33 cellular contexts compared by ENCODE assay signal in genomic region chr6:170605860-170606259, GRCh38. TPM values are rescaled to one million over a fixed set of nuclear protein-coding genes. Genes with fewer than 3 reads are reported as not detected.
DNase-seq lines count a peak whose midpoint lies in the region; ATAC-seq, FAIRE-seq and TF ChIP-seq lines count a peak whose summit lies in the region.
"Had no signal": no experiment of that assay in that cellular context is flagged by ENCODE, and none has a peak within 500 bp of the region (broad histone marks: within the 10 kb centered on the region; RNA-seq: fewer than 3 reads in every experiment).

No MANE protein-coding gene starts in this region.

- FAIRE-seq in K562 (lab: Jason Lieb, UNC), result peak; percentile 73
- FAIRE-seq: A204.1, A549, D721Med had no signal

- H3K4me1 ChIP-seq in K562 (replicated peaks in 1 of 2; ENCODE audit: control insufficient read depth in 2 of 2, insufficient read depth in 2 of 2, low read length in 2 of 2), result peaks cover 10 to 11% of the 10 kb centered on the region in 2 experiments; a peak in 4 of 5 replicates
- H3K4me1 ChIP-seq: A549; BE2C; BLaER1; BLaER1 treated with 17β-estradiol and CSF1 and Interleukin-3, amounts not matched to agents 10 nM and 100 nM; Caco-2 had no signal

- H3K9me3 ChIP-seq in K562 (replicated peaks; ENCODE audit: control insufficient read depth, insufficient read depth, low read depth, low read length), result peaks cover 3% of the 10 kb centered on the region; the same call in 1 of the 2 replicates
- H3K9me3 ChIP-seq: A549, BE2C, BLaER1, Caco-2 had no signal

- H3K4me3 ChIP-seq in K562, result no peak overlapping the region
- H3K4me3 ChIP-seq: A549; BLaER1; BLaER1 treated with 17β-estradiol and CSF1 and Interleukin-3, amounts not matched to agents 10 nM and 100 nM had no signal

- peaks cover 4% of the 10 kb centered on the region; the same call in 1 of the 3 replicates for H3K36me3 ChIP-seq in K562 (ENCODE audit: control insufficient read depth, insufficient read depth, low read length)
- H3K36me3 ChIP-seq: BE2C; BLaER1; BLaER1 treated with 17β-estradiol and CSF1 and Interleukin-3, amounts not matched to agents 10 nM and 100 nM had no signal

- peak; percentile 35 for DNase-seq in activated CD4-positive, alpha-beta T cell treated with anti-CD3 and anti-CD28 coated beads, Interleukin-2, amount 10 ng/mL, durations not matched to agents 24 days and 14 days
- no peak for DNase-seq in activated CD4-positive, alpha-beta T cell treated with anti-CD3 and anti-CD28 coated beads for 4 hours
- peak in 1 of 4 experiments; percentile 62 for DNase-seq in K562 (ENCODE audit: extremely low read depth in 1 of 4, low spot score in 3 of 4)
- DNase-seq in GM13976 (ENCODE audit: low spot score), result no peak
- DNase-seq: 8988T; ACHN; AML-193; BE2C; C1 segment of cervical spinal cord; Caco-2; Calu3; CD4-positive, alpha-beta T cell; CD4-positive, CD25-positive, alpha-beta regulatory T cell; CD8-positive, alpha-beta memory T cell; CD8-positive, alpha-beta T cell; COR-L47; DMS 273 treated with DMSO at 0.1 percent for 48 hours; DMS153; DMS53; DMS79; DMS79 treated with DMSO at 0.1 percent for 48 hours; DND-41; EL had no signal

- peak; percentile 51 for ATAC-seq in K562
- ATAC-seq: A549; CD8-positive, alpha-beta T cell had no signal

- H3K9me1 ChIP-seq in K562 (ENCODE audit: control insufficient read depth, insufficient read depth, low read length), result no peaks in the 10 kb centered on the region

- CTCF ChIA-PET in K562 (lab: Yijun Ruan, JAX; ENCODE audit: low intra/inter-chr PET ratio), result no interaction called here

- no peaks in the 10 kb centered on the region for H3K36me3 Mint-ChIP-seq in activated CD4-positive, alpha-beta T cell treated with anti-CD3 and anti-CD28 coated beads, Interleukin-2, amount 10 ng/mL, durations not matched to agents 24 days and 14 days (ENCODE audit: low read depth)
- H3K36me3 Mint-ChIP-seq: CD14-positive monocyte; CD4-positive, alpha-beta memory T cell; CD4-positive, CD25-positive, alpha-beta regulatory T cell; CD8-positive, alpha-beta memory T cell; CD8-positive, alpha-beta T cell had no signal

- H2AFZ ChIP-seq in K562 (ENCODE audit: low read depth, low read length), result peak overlapping the region; percentile 71

- H3K4me2 ChIP-seq in K562 (ENCODE audit: insufficient read depth, low read length), result peak overlapping the region; percentile 57
- H3K4me2 ChIP-seq: A549; BLaER1; BLaER1 treated with 17β-estradiol and CSF1 and Interleukin-3, amounts not matched to agents 10 nM and 100 nM had no signal

- TF ChIP-seq CTCF in K562 (IDR thresholded peaks at IDR 0.05 in 2 of 3, conservative IDR thresholded peaks at IDR 0.05 in 1 of 3; ENCODE audit: insufficient read depth in 2 of 3, low read depth in 1 of 3, low read length in 3 of 3), result no peak
- no peak for TF ChIP-seq CTCF in GM13976 (IDR thresholded peaks at IDR 0.05; ENCODE audit: borderline replicate concordance, control extremely low read depth, extremely low read depth, insufficient read depth, missing control alignments)

- intact Hi-C loops in activated CD4-positive, alpha-beta T cell treated with anti-CD3 and anti-CD28 coated beads, Interleukin-2, amount 10 ng/mL, durations not matched to agents 24 days and 14 days (cut with micrococcal nuclease), result no loop called here
- intact Hi-C loops in K562 (cut with micrococcal nuclease), result no loop called here

- no peak overlapping the region for H3K27ac Mint-ChIP-seq in activated CD4-positive, alpha-beta T cell treated with anti-CD3 and anti-CD28 coated beads, Interleukin-2, amount 10 ng/mL, durations not matched to agents 24 days and 14 days
- H3K27ac Mint-ChIP-seq: B cell; CD14-positive monocyte; CD4-positive, alpha-beta memory T cell; CD4-positive, alpha-beta T cell; CD4-positive, CD25-positive, alpha-beta regulatory T cell; CD8-positive, alpha-beta memory T cell; CD8-positive, alpha-beta T cell had no signal

- 19% methylated on average over 5 of the region's 5 CpGs for WGBS in K562 (ENCODE audit: insufficient coverage, low coverage, missing lambda C conversion rate)

- peak overlapping the region; percentile 17 to 57; a peak in 2 of 4 replicates for H3K9ac ChIP-seq in K562 (ENCODE audit: insufficient read depth in 1 of 2, low read depth in 2 of 2, low read length in 2 of 2)
- H3K9ac ChIP-seq: BLaER1; BLaER1 treated with 17β-estradiol and CSF1 and Interleukin-3, amounts not matched to agents 10 nM and 100 nM had no signal

- TF ChIP-seq RAD21 in K562 (CRISPR knock-in tag; conservative IDR thresholded peaks at IDR 0.05 in 1 of 2, IDR thresholded peaks at IDR 0.05 in 1 of 2), result no peak

- in situ Hi-C loops in K562 (cut with MboI), result no loop called here
- in situ Hi-C loops in GM13976 (cut with MboI; ENCODE audit: low sequenced_read_pairs, unreplicated experiment), result no loop called here

- H3K79me2 ChIP-seq in K562 (ENCODE audit: control insufficient read depth, insufficient read depth, low read length), result no peaks in the 10 kb centered on the region

- peaks cover 52% of the 10 kb centered on the region for H3K27me3 Mint-ChIP-seq in activated CD4-positive, alpha-beta T cell treated with anti-CD3 and anti-CD28 coated beads, Interleukin-2, amount 10 ng/mL, durations not matched to agents 24 days and 14 days

- H3K27me3 ChIP-seq in K562 (ENCODE audit: control insufficient read depth in 2 of 2, insufficient read depth in 2 of 2, low read length in 2 of 2), result no peaks in the 10 kb centered on the region
- H3K27me3 ChIP-seq: BLaER1; BLaER1 treated with 17β-estradiol and CSF1 and Interleukin-3, amounts not matched to agents 10 nM and 100 nM had no signal

- H4K20me1 ChIP-seq in K562 (replicated peaks; ENCODE audit: control insufficient read depth, insufficient read depth, low read length), result no peaks in the 10 kb centered on the region
- H4K20me1 ChIP-seq: BLaER1; BLaER1 treated with 17β-estradiol and CSF1 and Interleukin-3, amounts not matched to agents 10 nM and 100 nM had no signal

- TF ChIP-seq EP300 in K562 (IDR thresholded peaks at IDR 0.05; ENCODE audit: low read length), result peak; percentile 36; the same call in 1 of the 2 replicates

- no peak for TF ChIP-seq POLR2A in K562 (conservative IDR thresholded peaks at IDR 0.05)

- H3K9me3 Mint-ChIP-seq in activated CD4-positive, alpha-beta T cell treated with anti-CD3 and anti-CD28 coated beads, Interleukin-2, amount 10 ng/mL, durations not matched to agents 24 days and 14 days, result no peaks in the 10 kb centered on the region
- H3K9me3 Mint-ChIP-seq: CD4-positive, alpha-beta T cell; CD8-positive, alpha-beta memory T cell; CD8-positive, alpha-beta T cell had no signal

- H3K27ac ChIP-seq in K562 (ENCODE audit: extremely low read depth, low read depth, low read length), result peak overlapping the region; percentile 5; the same call in 1 of the 3 replicates
- H3K27ac ChIP-seq: 22Rv1; A549; BLaER1; BLaER1 treated with 17β-estradiol and CSF1 and Interleukin-3, amounts not matched to agents 10 nM and 100 nM; C4-2B had no signal

- POLR2A ChIA-PET in K562 (lab: Yijun Ruan, JAX), result interaction anchor here (1.0 to 1.8 kb wide), 3 partner anchors 9 to 33 kb away, joined by 3 to 9 read pairs (median 5); partner anchors contain the start of gene PDCD2

- H3K4me3 Mint-ChIP-seq in activated CD4-positive, alpha-beta T cell treated with anti-CD3 and anti-CD28 coated beads, Interleukin-2, amount 10 ng/mL, durations not matched to agents 24 days and 14 days, result no peak overlapping the region
- H3K4me3 Mint-ChIP-seq: B cell; CD4-positive, alpha-beta memory T cell; CD4-positive, alpha-beta T cell; CD8-positive, alpha-beta memory T cell; CD8-positive, alpha-beta T cell had no signal

- H3K4me1 Mint-ChIP-seq in activated CD4-positive, alpha-beta T cell treated with anti-CD3 and anti-CD28 coated beads, Interleukin-2, amount 10 ng/mL, durations not matched to agents 24 days and 14 days, result no peaks in the 10 kb centered on the region
- H3K4me1 Mint-ChIP-seq: B cell; CD14-positive monocyte; CD4-positive, alpha-beta memory T cell; CD4-positive, CD25-positive, alpha-beta regulatory T cell; CD8-positive, alpha-beta memory T cell had no signal

- BruUV-seq in K562 (replicated peaks; lab: Mats Ljungman, UMichigan), result no TSS peak

RNA-seq across cellular contexts. Expression of gene PDCD2, which starts 21.4 kb away (rescaled TPM):
- 138 and 139 TPM in 2 replicates for total RNA-seq in activated CD4-positive, alpha-beta T cell treated with anti-CD3 and anti-CD28 coated beads, Interleukin-2, amount 10 ng/mL, durations not matched to agents 24 days and 14 days
- 76.0 and 134 TPM in 2 replicates for total RNA-seq in K562 (2011; cell fraction: chromatin; rRNA removed; ENCODE audit: low replicate concordance)
- total RNA-seq in K562 (2011; cell fraction: nucleolus; rRNA removed), result 54.9 and 57.7 TPM in 2 replicates
- total RNA-seq in K562 (2011; cell fraction: nucleoplasm; rRNA removed), result 97.5 and 142 TPM in 2 replicates
- total RNA-seq in K562 (2014; rRNA removed), result 343 and 377 TPM in 2 replicates
- 339 and 365 TPM in 2 replicates for total RNA-seq in K562 (2014; rRNA removed; fragmentation: Illumina TruSeq; extraction: Trizol)
- 238 and 276 TPM in 2 replicates for total RNA-seq in K562 (2015; rRNA removed; fragmentation: Illumina TruSeq; extraction: Trizol)
- 276 and 291 TPM in 2 replicates for total RNA-seq in K562 (2021)
- 297 and 378 TPM in 2 replicates for polyA plus RNA-seq in K562 (2011; rRNA removed)
- 197 and 320 TPM in 2 replicates for polyA plus RNA-seq in K562 (2011; cell fraction: cytosol; rRNA removed)
- polyA plus RNA-seq in K562 (2011; cell fraction: nucleus; rRNA removed), result 192 and 207 TPM in 2 replicates
- polyA plus RNA-seq in K562 (2012), result 196 and 278 TPM in 2 replicates
- polyA plus RNA-seq in K562 (2014; fragmentation: Illumina TruSeq; extraction: Trizol), result 277 and 318 TPM in 2 replicates
- polyA plus RNA-seq in K562 (2014; fragmentation: Nextera tagmentation; extraction: Ambion mirVana), result 100 to 1,000 TPM in 1 of 2 experiments, 10 to 100 TPM in 1; 67.3 to 105 TPM
- polyA plus RNA-seq in K562 (2014; rRNA removed), result 392 and 430 TPM in 2 replicates
- 155 and 159 TPM in 2 replicates for polyA minus RNA-seq in K562 (2011; rRNA and poly(A)+ RNA removed)
- polyA minus RNA-seq in K562 (2011; cell fraction: cytosol; rRNA and poly(A)+ RNA removed), result 70.4 and 109 TPM in 2 replicates
- polyA minus RNA-seq in K562 (2011; cell fraction: nucleus; rRNA and poly(A)+ RNA removed), result 60.9 and 93.0 TPM in 2 replicates

RNA-seq across cellular contexts. Expression of gene TBP, which starts 51.7 kb away (rescaled TPM):
- 28.4 and 29.2 TPM in 2 replicates for total RNA-seq in activated CD4-positive, alpha-beta T cell treated with anti-CD3 and anti-CD28 coated beads, Interleukin-2, amount 10 ng/mL, durations not matched to agents 24 days and 14 days
- 37.1 and 48.4 TPM in 2 replicates for total RNA-seq in K562 (2011; cell fraction: chromatin; rRNA removed; ENCODE audit: low replicate concordance)
- total RNA-seq in K562 (2011; cell fraction: nucleolus; rRNA removed), result 19.2 and 21.6 TPM in 2 replicates
- 30.4 and 38.7 TPM in 2 replicates for total RNA-seq in K562 (2011; cell fraction: nucleoplasm; rRNA removed)
- total RNA-seq in K562 (2014; rRNA removed) (39.5 and 48.8 TPM in 2 replicates), K562 (2014; rRNA removed; fragmentation: Illumina TruSeq; extraction: Trizol) (28.9 and 29.4 TPM in 2 replicates), K562 (2015; rRNA removed; fragmentation: Illumina TruSeq; extraction: Trizol) (24.5 and 28.5 TPM in 2 replicates), K562 (2021) (31.7 and 36.0 TPM in 2 replicates)
- polyA plus RNA-seq in K562 (2011; rRNA removed) (34.9 and 39.0 TPM in 2 replicates), K562 (2014; fragmentation: Illumina TruSeq; extraction: Trizol) (52.1 and 56.4 TPM in 2 replicates), K562 (2014; fragmentation: Nextera tagmentation; extraction: Ambion mirVana) (10 to 100 TPM; 61.3 to 86.1 TPM), K562 (2014; rRNA removed) (40.6 and 47.0 TPM in 2 replicates)
- polyA plus RNA-seq in K562 (2011; cell fraction: cytosol; rRNA removed), result 26.0 and 77.2 TPM in 2 replicates
- polyA plus RNA-seq in K562 (2011; cell fraction: nucleus; rRNA removed), result 46.7 and 53.4 TPM in 2 replicates
- polyA plus RNA-seq in K562 (2012), result 27.0 and 32.7 TPM in 2 replicates
- 27.2 and 31.3 TPM in 2 replicates for polyA minus RNA-seq in K562 (2011; rRNA and poly(A)+ RNA removed)
- 13.9 and 17.4 TPM in 2 replicates for polyA minus RNA-seq in K562 (2011; cell fraction: cytosol; rRNA and poly(A)+ RNA removed)
- polyA minus RNA-seq in K562 (2011; cell fraction: nucleus; rRNA and poly(A)+ RNA removed), result 14.7 and 16.9 TPM in 2 replicates

RNA-seq across cellular contexts. Expression of gene PSMB1, which starts 52.8 kb away (rescaled TPM):
- 288 TPM in 2 replicates for total RNA-seq in activated CD4-positive, alpha-beta T cell treated with anti-CD3 and anti-CD28 coated beads, Interleukin-2, amount 10 ng/mL, durations not matched to agents 24 days and 14 days
- total RNA-seq in K562 (2011; cell fraction: chromatin; rRNA removed; ENCODE audit: low replicate concordance), result 72.7 and 111 TPM in 2 replicates
- 100 and 101 TPM in 2 replicates for total RNA-seq in K562 (2011; cell fraction: nucleolus; rRNA removed)
- 147 and 174 TPM in 2 replicates for total RNA-seq in K562 (2011; cell fraction: nucleoplasm; rRNA removed)
- total RNA-seq in K562 (2014; rRNA removed) (567 and 884 TPM in 2 replicates), K562 (2014; rRNA removed; fragmentation: Illumina TruSeq; extraction: Trizol) (716 and 737 TPM in 2 replicates), K562 (2015; rRNA removed; fragmentation: Illumina TruSeq; extraction: Trizol) (566 and 591 TPM in 2 replicates), K562 (2021) (431 and 447 TPM in 2 replicates)
- polyA plus RNA-seq in K562 (2011; rRNA removed) (857 and 1,105 TPM in 2 replicates), K562 (2014; fragmentation: Illumina TruSeq; extraction: Trizol) (549 and 609 TPM in 2 replicates), K562 (2014; fragmentation: Nextera tagmentation; extraction: Ambion mirVana) (1,000 to 10,000 TPM; 2,334 to 2,953 TPM), K562 (2014; rRNA removed) (1,180 and 1,187 TPM in 2 replicates)
- polyA plus RNA-seq in K562 (2011; cell fraction: cytosol; rRNA removed), result 941 and 1,174 TPM in 2 replicates
- 261 and 404 TPM in 2 replicates for polyA plus RNA-seq in K562 (2011; cell fraction: nucleus; rRNA removed)
- 418 and 567 TPM in 2 replicates for polyA plus RNA-seq in K562 (2012)
- polyA minus RNA-seq in K562 (2011; rRNA and poly(A)+ RNA removed), result 647 and 767 TPM in 2 replicates
- 227 and 288 TPM in 2 replicates for polyA minus RNA-seq in K562 (2011; cell fraction: cytosol; rRNA and poly(A)+ RNA removed)
- 41.3 and 70.0 TPM in 2 replicates for polyA minus RNA-seq in K562 (2011; cell fraction: nucleus; rRNA and poly(A)+ RNA removed)
